In the genomic region with DNA sequence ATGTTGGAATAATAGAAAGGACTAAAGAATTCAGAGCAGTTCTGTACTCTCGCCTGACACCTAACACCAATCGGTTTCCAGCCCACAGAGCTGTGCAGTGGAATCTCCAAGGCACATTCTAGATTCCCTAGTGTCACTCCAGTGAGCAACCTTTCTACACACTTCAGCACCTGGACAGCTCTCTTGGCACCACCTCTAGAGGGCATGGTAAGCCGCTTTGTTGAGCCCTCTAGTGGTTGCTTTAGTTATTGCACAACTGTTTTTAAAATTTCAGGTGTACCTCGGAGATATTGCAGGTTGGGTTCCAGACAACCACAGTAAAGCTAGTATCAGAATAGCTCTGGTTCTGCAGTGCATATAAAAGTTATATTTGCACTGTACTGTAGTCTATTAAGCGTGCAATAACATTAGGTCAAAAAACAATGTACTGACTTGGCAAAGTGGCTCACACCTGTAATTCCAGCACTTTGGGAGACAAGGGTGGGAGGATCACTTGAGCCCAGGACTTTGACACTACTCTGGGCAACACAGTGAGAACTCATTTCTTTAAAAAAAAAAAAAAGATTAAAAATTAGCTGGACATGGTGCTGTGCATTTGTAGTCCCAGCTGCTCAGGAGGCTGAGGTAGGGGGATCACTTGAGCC, we compare ENCODE assay signal across 8 cellular contexts. TPM values are rescaled to one million over a fixed set of nuclear protein-coding genes. Genes with fewer than 3 reads are reported as not detected.
DNase-seq lines count a peak whose midpoint lies in the region; ATAC-seq and TF ChIP-seq lines count a peak whose summit lies in the region.

No MANE protein-coding gene starts in this region.

- TF ChIP-seq CTCF in coronary artery (IDR thresholded peaks at IDR 0.05): peak; percentile 65
- no peak for TF ChIP-seq CTCF in lower leg skin (IDR thresholded peaks at IDR 0.05)

- no peak overlapping the region for H3K27ac ChIP-seq in coronary artery

- peak; percentile 95 for ATAC-seq in HG03378 (IDR thresholded peaks at IDR 0.05; ENCODE audit: unreplicated experiment)

- H3K4me3 ChIP-seq in coronary artery (no peak overlapping the region), lower leg skin (ENCODE audit: low read depth, poor library complexity, severe bottlenecking) (no peak overlapping the region)

- peak; percentile 86 for DNase-seq in CD1c-positive myeloid dendritic cell (ENCODE audit: extremely low spot score)
- DNase-seq in GM19240 (ENCODE audit: insufficient read length, low spot score): peak; percentile 90
- peak; percentile 25 for DNase-seq in NCI-H524 treated with DMSO at 0.1 percent for 48 hours (lab: John Stamatoyannopoulos, UW)
- DNase-seq in activated CD4-positive, alpha-beta T cell treated with anti-CD3 and anti-CD28 coated beads for 48 hours: peak; percentile 80
- DNase-seq in coronary artery (ENCODE audit: low spot score): no peak
- peak; percentile 59 to 85 for DNase-seq in lower leg skin (ENCODE audit: low spot score in 2 of 2)
- peak; percentile 50 for DNase-seq in stimulated activated CD8-positive, alpha-beta memory T cell treated with anti-CD3 and anti-CD28 coated beads, Interleukin-12 subunit alpha, Interleukin-12 subunit beta, amount 100 ng/mL, for 1 hour (ENCODE audit: low read depth)

- no peak for TF ChIP-seq POLR2A in lower leg skin (IDR thresholded peaks at IDR 0.05)

- intact Hi-C loops in lower leg skin (cut with DNase I; ENCODE audit: low total_unique reads): no loop called here

- 2% methylated on average over 5 of the region's 5 CpGs for WGBS in lower leg skin, 2 donors

RNA-seq across cellular contexts. Expression of a gene that starts 26.5 kb away (rescaled TPM):
- total RNA-seq in lower leg skin: 1 to 10 TPM in 1 of 4 donors, under 1 TPM in 2, not detected in 1; 0.23 to 1.3 (median 0.42) TPM
